Comparison of ENCODE assay signal across 26 cellular contexts in the genomic region with DNA sequence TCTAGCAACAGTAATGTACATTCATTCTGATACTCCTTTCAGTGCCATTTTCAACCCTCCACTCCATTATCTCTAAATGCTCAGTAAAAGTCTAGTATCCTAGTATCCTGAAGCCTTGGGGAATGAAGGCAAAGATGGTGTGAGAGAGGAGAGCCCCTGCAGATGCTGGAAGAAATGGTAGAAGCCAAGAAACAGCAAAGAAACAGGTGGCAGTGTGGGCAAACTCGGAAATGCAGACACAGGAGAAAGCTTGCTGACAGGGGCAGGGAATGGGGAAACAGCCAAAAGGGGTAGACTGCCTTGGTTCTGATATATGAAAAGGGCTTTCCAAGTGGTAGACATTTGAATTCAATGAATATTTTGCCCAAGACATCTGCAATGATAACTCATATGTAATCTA. TPM values are rescaled to one million over a fixed set of nuclear protein-coding genes. Genes with fewer than 3 reads are reported as not detected.
"Had no signal": no experiment of that assay in that cellular context is flagged by ENCODE, and none has a peak within 500 bp of the region (broad histone marks: within the 10 kb centered on the region; RNA-seq: fewer than 3 reads in every experiment).

No MANE protein-coding gene starts in this region.

- H3K27ac ChIP-seq: foreskin keratinocyte, heart left ventricle, pancreas, psoas muscle, sigmoid colon, suprapubic skin, tibial artery had no signal

- H3K4me1 Mint-ChIP-seq: immature natural killer cell, mesothelial cell of epicardium, naive B cell, nephron progenitor cell had no signal

- H3K4me1 ChIP-seq: heart left ventricle, psoas muscle, sigmoid colon, suprapubic skin, tibial artery had no signal

- H3K36me3 Mint-ChIP-seq: activated naive CD4-positive, alpha-beta T cell treated with anti-CD3 and anti-CD28 coated beads, Interleukin-2, amount 50 U/mL, for 24 hours; immature natural killer cell; mesothelial cell of epicardium had no signal

- H3K27me3 Mint-ChIP-seq: activated CD4-positive, alpha-beta T cell treated with anti-CD3 and anti-CD28 coated beads, Interleukin-2, amount 10 ng/mL, durations not matched to agents 7 days and 5 days; activated naive CD4-positive, alpha-beta T cell treated with anti-CD3 and anti-CD28 coated beads, Interleukin-2, amount 50 U/mL, for 24 hours had no signal

- H3K9me3 ChIP-seq: pancreas had no signal

- ATAC-seq: activated naive CD8-positive, alpha-beta T cell treated with anti-CD3 and anti-CD28 coated beads, Interleukin-2, amount 50 U/mL, for 24 hours; foreskin keratinocyte; heart left ventricle; pancreas; psoas muscle had no signal

- H3K36me3 ChIP-seq: heart left ventricle, pancreas, sigmoid colon, suprapubic skin, tibial artery had no signal

- H3K4me2 ChIP-seq: smooth muscle cell had no signal

- DNase-seq: activated CD4-positive, alpha-beta T cell treated with anti-CD3 and anti-CD28 coated beads, Interleukin-2, amount 10 ng/mL, durations not matched to agents 7 days and 5 days; activated naive CD8-positive, alpha-beta T cell treated with anti-CD3 and anti-CD28 coated beads, Interleukin-2, amount 50 U/mL, for 24 hours; amygdala; caudate nucleus; cortex of kidney; foreskin keratinocyte; heart left ventricle; hypothalamus; immature natural killer cell; naive B cell; nephron progenitor cell; pancreas; psoas muscle; sigmoid colon; stimulated activated CD4-positive, alpha-beta T cell treated with anti-CD3 and anti-CD28 coated beads, Interleukin-4, amount 100 ng/mL, for 4 hours; stimulated activated CD8-positive, alpha-beta memory T cell treated with anti-CD3 and anti-CD28 coated beads, Interleukin-4, amount 100 ng/mL, for 48 hours; stimulated activated naive CD4-positive, alpha-beta T cell; tibial artery had no signal

- H3K27ac Mint-ChIP-seq: activated CD4-positive, alpha-beta T cell treated with anti-CD3 and anti-CD28 coated beads, Interleukin-2, amount 10 ng/mL, durations not matched to agents 7 days and 5 days; activated naive CD4-positive, alpha-beta T cell treated with anti-CD3 and anti-CD28 coated beads, Interleukin-2, amount 50 U/mL, for 24 hours; activated naive CD8-positive, alpha-beta T cell treated with anti-CD3 and anti-CD28 coated beads, Interleukin-2, amount 50 U/mL, for 24 hours; immature natural killer cell; mesothelial cell of epicardium; naive B cell; nephron progenitor cell had no signal

- H3K4me3 ChIP-seq: heart left ventricle, pancreas, psoas muscle, sigmoid colon, smooth muscle cell, suprapubic skin, tibial artery had no signal

- H3K27me3 ChIP-seq: foreskin keratinocyte, heart left ventricle, pancreas, sigmoid colon, suprapubic skin, tibial artery had no signal

- H3K4me3 Mint-ChIP-seq: activated CD4-positive, alpha-beta T cell treated with anti-CD3 and anti-CD28 coated beads, Interleukin-2, amount 10 ng/mL, durations not matched to agents 7 days and 5 days; activated naive CD4-positive, alpha-beta T cell treated with anti-CD3 and anti-CD28 coated beads, Interleukin-2, amount 50 U/mL, for 24 hours; activated naive CD8-positive, alpha-beta T cell treated with anti-CD3 and anti-CD28 coated beads, Interleukin-2, amount 50 U/mL, for 24 hours; immature natural killer cell; mesothelial cell of epicardium; naive B cell; nephron progenitor cell had no signal

RNA-seq across cellular contexts. Expression of a gene that starts 34.2 kb away (rescaled TPM):
- total RNA-seq: chondrocyte; endothelial cell of umbilical vein; foreskin keratinocyte; lower leg skin; smooth muscle cell; suprapubic skin; T-helper 1 cell treated with Interleukin-12 subunit alpha and Interleukin-12 subunit beta and Interleukin-4 antibody, amounts not matched to agents 30 ng/mL and 1 ng/mL, for 36 hours had no signal
